ENCODE assay signal across 7 cellular contexts in genomic region chr2:73235315-73236028, GRCh38. TPM values are rescaled to one million over a fixed set of nuclear protein-coding genes. Genes with fewer than 3 reads are reported as not detected.
DNase-seq lines count a peak whose midpoint lies in the region; ATAC-seq and TF ChIP-seq lines count a peak whose summit lies in the region.

No MANE protein-coding gene starts in this region.

- H3K4me3 ChIP-seq in gastroesophageal sphincter (peak overlapping the region; percentile 53 to 86), smooth muscle cell (peak overlapping the region; percentile 96)

- peaks cover 60% of the 10 kb centered on the region for H4K20me1 ChIP-seq in smooth muscle cell (ENCODE audit: low read depth)

- H3K4me2 ChIP-seq in smooth muscle cell = peak overlapping the region; percentile 93

- H3K9me3 Mint-ChIP-seq in HFFc6 = no peaks in the 10 kb centered on the region

- H3K36me3 Mint-ChIP-seq in HFFc6 (ENCODE audit: low read depth) = peaks cover 14% of the 10 kb centered on the region

- TF ChIP-seq CTCF in HFFc6 (IDR thresholded peaks at IDR 0.05) (no peak), VCaP (conservative IDR thresholded peaks at IDR 0.05) (no peak), gastroesophageal sphincter (IDR thresholded peaks at IDR 0.05) (no peak), smooth muscle cell (IDR thresholded peaks at IDR 0.05; ENCODE audit: borderline replicate concordance, insufficient read depth, poor library complexity, severe bottlenecking) (no peak)

- H3F3A ChIP-seq in smooth muscle cell (ENCODE audit: low read depth) = peaks cover 10% of the 10 kb centered on the region

- H3K27ac ChIP-seq in VCaP (peak overlapping the region; percentile 87; the same call in 1 of the 2 replicates), gastroesophageal sphincter (peak overlapping the region in 1 of 4 donors; percentile 89), smooth muscle cell (ENCODE audit: low read depth) (peak overlapping the region; percentile 4)

- no peak for ATAC-seq in gastroesophageal sphincter
- no peak for ATAC-seq in HG03457 (IDR thresholded peaks at IDR 0.05; ENCODE audit: unreplicated experiment)
- no peak for ATAC-seq in HG02642 (IDR thresholded peaks at IDR 0.05; ENCODE audit: poor library complexity, unreplicated experiment)

- H3K27me3 Mint-ChIP-seq in HFFc6 (ENCODE audit: insufficient read depth) = peaks cover 2% of the 10 kb centered on the region; the same call in 1 of the 2 replicates

- H3K27me3 ChIP-seq in gastroesophageal sphincter = no peaks in the 10 kb centered on the region
- no peaks in the 10 kb centered on the region for H3K27me3 ChIP-seq in smooth muscle cell (ENCODE audit: low read depth)

- peak overlapping the region; percentile 96 for H3K27ac Mint-ChIP-seq in HFFc6

- peak overlapping the region; percentile 88 for H3K9ac ChIP-seq in smooth muscle cell (ENCODE audit: low read depth)

- TF ChIP-seq POLR2A in gastroesophageal sphincter (IDR thresholded peaks at IDR 0.05) = no peak

- H3K36me3 ChIP-seq in gastroesophageal sphincter (peaks cover 0 to 26% of the 10 kb centered on the region in 2 donors), smooth muscle cell (ENCODE audit: low read depth) (peaks cover 6% of the 10 kb centered on the region)

- no peak for TF ChIP-seq EP300 in gastroesophageal sphincter (IDR thresholded peaks at IDR 0.05)

- WGBS in gastroesophageal sphincter (ENCODE audit: low coverage in 1 of 2), 2 donors = 0 to 65% methylated on average over 1 to 11 of the region's 11 CpGs
- WGBS in smooth muscle cell (ENCODE audit: low lambda C conversion rate) = 67% methylated on average over 11 of the region's 11 CpGs

- peak overlapping the region; percentile 100 for H3K4me3 Mint-ChIP-seq in HFFc6

- H3K4me1 ChIP-seq in gastroesophageal sphincter (peaks cover 0 to 57% (median 15%) of the 10 kb centered on the region in 3 donors), smooth muscle cell (ENCODE audit: low read depth) (peaks cover 14% of the 10 kb centered on the region)

- no peak overlapping the region for H2AFZ ChIP-seq in smooth muscle cell (ENCODE audit: low read depth)

- peaks cover 64% of the 10 kb centered on the region for H3K79me2 ChIP-seq in smooth muscle cell (ENCODE audit: low read depth)

- peaks cover 52% of the 10 kb centered on the region for H3K4me1 Mint-ChIP-seq in HFFc6 (ENCODE audit: low read depth)

- DNase-seq in HFFc6 (no peak), smooth muscle cell (lab: John Stamatoyannopoulos, UW; ENCODE audit: unreplicated experiment) (no peak), DMS53 treated with DMSO at 0.1 percent for 48 hours (lab: John Stamatoyannopoulos, UW; ENCODE audit: unreplicated experiment) (no peak)

- no peaks in the 10 kb centered on the region for H3K9me3 ChIP-seq in gastroesophageal sphincter
- no peaks in the 10 kb centered on the region for H3K9me3 ChIP-seq in smooth muscle cell (replicated peaks; ENCODE audit: low read depth)

RNA-seq across cellular contexts. Expression of gene CCT7, which starts 1.4 kb away (rescaled TPM):
- total RNA-seq in HFFc6 (2021; fragmentation: NEBNext Ultra II Directional; extraction: Animal tissue kit (Norgen Biotek cat#: 25700)) = 100 to 1,000 TPM; 350 to 492 (median 406) TPM
- total RNA-seq in gastroesophageal sphincter (100 to 1,000 TPM; 221 to 258 (median 240) TPM), smooth muscle cell (164 and 197 TPM in 2 replicates)
- polyA plus RNA-seq in smooth muscle cell = 212 and 225 TPM in 2 replicates

RNA-seq across cellular contexts. Expression of gene PRADC1, which starts 2.4 kb away (rescaled TPM):
- 10 to 100 TPM; 27.5 to 38.7 (median 31.7) TPM for total RNA-seq in HFFc6 (2021; fragmentation: NEBNext Ultra II Directional; extraction: Animal tissue kit (Norgen Biotek cat#: 25700))
- total RNA-seq in gastroesophageal sphincter (10 to 100 TPM; 21.7 to 37.5 (median 30.2) TPM), smooth muscle cell (24.0 and 28.3 TPM in 2 replicates)
- polyA plus RNA-seq in smooth muscle cell = 47.6 and 51.4 TPM in 2 replicates

RNA-seq across cellular contexts. Expression of gene SMYD5, which starts 21.4 kb away (rescaled TPM):
- total RNA-seq in HFFc6 (2021; fragmentation: NEBNext Ultra II Directional; extraction: Animal tissue kit (Norgen Biotek cat#: 25700)) = 10 to 100 TPM; 19.3 to 27.6 (median 24.4) TPM
- total RNA-seq in gastroesophageal sphincter (10 to 100 TPM; 10.6 to 21.0 (median 15.5) TPM), smooth muscle cell (10.8 and 17.3 TPM in 2 replicates)
- polyA plus RNA-seq in smooth muscle cell = 13.9 and 16.5 TPM in 2 replicates

RNA-seq across cellular contexts. Expression of gene NOTO, which starts 33.1 kb away (rescaled TPM):
- not detected for total RNA-seq in HFFc6 (2021; fragmentation: NEBNext Ultra II Directional; extraction: Animal tissue kit (Norgen Biotek cat#: 25700))
- not detected for total RNA-seq in gastroesophageal sphincter
- total RNA-seq in smooth muscle cell = not detected in 2 replicates
- polyA plus RNA-seq in smooth muscle cell = 0.11 TPM in 1 of 2 replicates, not detected in the other

RNA-seq across cellular contexts. Expression of gene FBXO41, which starts 48.8 kb away (rescaled TPM):
- 1 to 10 TPM in 4 of 6 experiments, under 1 TPM in 2; 0.80 to 1.7 (median 1.4) TPM for total RNA-seq in HFFc6 (2021; fragmentation: NEBNext Ultra II Directional; extraction: Animal tissue kit (Norgen Biotek cat#: 25700))
- total RNA-seq in gastroesophageal sphincter (1 to 10 TPM; 2.2 to 5.4 (median 4.0) TPM), smooth muscle cell (1.2 and 2.4 TPM in 2 replicates)
- 1.00 and 3.0 TPM in 2 replicates for polyA plus RNA-seq in smooth muscle cell
